24 cellular contexts compared by ENCODE assay signal in the genomic region with DNA sequence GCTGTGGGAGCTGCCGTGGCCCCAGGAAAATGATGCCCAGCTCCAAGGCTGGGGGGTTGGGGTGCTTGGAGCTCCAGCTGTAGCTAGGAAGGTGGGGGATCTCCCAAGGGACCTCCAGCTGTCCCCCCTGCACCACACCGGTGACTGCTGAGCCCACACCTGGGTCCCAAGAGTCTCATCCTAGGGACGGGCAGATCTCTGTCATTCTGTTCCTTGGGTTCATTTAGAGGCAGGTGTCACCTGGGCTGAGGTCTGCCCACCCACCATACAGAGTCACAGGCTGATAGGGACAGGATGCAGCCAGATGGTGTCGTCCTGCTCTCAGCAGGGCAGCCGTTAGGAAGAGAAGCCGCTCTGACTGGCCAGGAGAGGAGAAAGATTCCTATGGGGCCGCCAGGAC. TPM values are rescaled to one million over a fixed set of nuclear protein-coding genes. Genes with fewer than 3 reads are reported as not detected.
DNase-seq lines count a peak whose midpoint lies in the region; ATAC-seq and TF ChIP-seq lines count a peak whose summit lies in the region.
"Had no signal": no experiment of that assay in that cellular context is flagged by ENCODE, and none has a peak within 500 bp of the region (broad histone marks: within the 10 kb centered on the region; RNA-seq: fewer than 3 reads in every experiment).

No MANE protein-coding gene starts in this region.

- H4K20me1 ChIP-seq in BLaER1 treated with 17β-estradiol and CSF1 and Interleukin-3, amounts not matched to agents 10 nM and 100 nM = peaks cover 0 to 4% (median 0%) of the 10 kb centered on the region in 11 experiments; a peak in 1 of 22 replicates
- no peaks in the 10 kb centered on the region for H4K20me1 ChIP-seq in KMS-11 (ENCODE audit: insufficient read depth)
- H4K20me1 ChIP-seq in Karpas-422 (ENCODE audit: insufficient read depth, low read depth, low read length) = no peaks in the 10 kb centered on the region

- intact Hi-C loops in dorsolateral prefrontal cortex (cut with DNase I) = no loop called here

- H3K4me1 Mint-ChIP-seq in neural crest cell = peaks cover 9% of the 10 kb centered on the region
- H3K4me1 Mint-ChIP-seq in activated CD8-positive, alpha-beta T cell treated with anti-CD3 and anti-CD28 coated beads, Interleukin-2, amount 10 ng/mL, durations not matched to agents 7 days and 5 days (ENCODE audit: low read depth) = peaks cover 56% of the 10 kb centered on the region

- 0 out of 2 replicates have a peak, but pooled peaks cover 12% of the 10 kb centered on the region for H3K79me2 ChIP-seq in KMS-11 (ENCODE audit: insufficient read depth, low read depth)
- no peaks in the 10 kb centered on the region for H3K79me2 ChIP-seq in Karpas-422 (ENCODE audit: low read length)

- H3K27ac ChIP-seq in BLaER1 treated with 17β-estradiol and CSF1 and Interleukin-3, amounts not matched to agents 10 nM and 100 nM = peak overlapping the region; percentile 50 to 96 (median 90); a peak in 21 of 22 replicates
- peak overlapping the region; percentile 75; the same call in 1 of the 2 replicates for H3K27ac ChIP-seq in KMS-11
- H3K27ac ChIP-seq in WERI-Rb-1 = no peak overlapping the region; the same call in 1 of the 2 replicates
- H3K27ac ChIP-seq in Karpas-422 (ENCODE audit: low read length) = no peak overlapping the region
- peak overlapping the region in 1 of 59 donors; percentile 9 for H3K27ac ChIP-seq in dorsolateral prefrontal cortex
- H3K27ac ChIP-seq: prostate gland had no signal

- H3K27me3 Mint-ChIP-seq in neural crest cell (ENCODE audit: low read depth) = peaks cover 30% of the 10 kb centered on the region
- peaks cover 31% of the 10 kb centered on the region for H3K27me3 Mint-ChIP-seq in activated CD8-positive, alpha-beta T cell treated with anti-CD3 and anti-CD28 coated beads, Interleukin-2, amount 10 ng/mL, durations not matched to agents 7 days and 5 days (ENCODE audit: low read depth)

- no peak overlapping the region for H3K27ac Mint-ChIP-seq in neural crest cell (ENCODE audit: unreplicated experiment)
- no peak overlapping the region for H3K27ac Mint-ChIP-seq in activated CD8-positive, alpha-beta T cell treated with anti-CD3 and anti-CD28 coated beads, Interleukin-2, amount 10 ng/mL, durations not matched to agents 7 days and 5 days
- H3K27ac Mint-ChIP-seq: CD4-positive, alpha-beta T cell; nephron progenitor cell; stimulated activated effector memory CD8-positive, alpha-beta T cell treated with anti-CD3 and anti-CD28 coated beads, Interleukin-12 subunit alpha, Interleukin-12 subunit beta, amount 100 ng/mL, for 72 hours had no signal

- H3K27me3 ChIP-seq in BLaER1 treated with 17β-estradiol and CSF1 and Interleukin-3, amounts not matched to agents 10 nM and 100 nM = no peaks in the 10 kb centered on the region
- H3K27me3 ChIP-seq in KMS-11 (ENCODE audit: insufficient read depth, low read depth) = no peaks in the 10 kb centered on the region
- no peaks in the 10 kb centered on the region for H3K27me3 ChIP-seq in WERI-Rb-1 (ENCODE audit: insufficient read depth, low read depth, severe bottlenecking)
- H3K27me3 ChIP-seq in Karpas-422 (ENCODE audit: low read length) = no peaks in the 10 kb centered on the region; the same call in 1 of the 2 replicates
- H3K27me3 ChIP-seq in dorsolateral prefrontal cortex = peaks cover 0 to 37% (median 8%) of the 10 kb centered on the region in 45 donors

- no peak for TF ChIP-seq CTCF in KMS-11 (conservative IDR thresholded peaks at IDR 0.05; ENCODE audit: low read depth, low read length)
- peak; percentile 33; the same call in 1 of the 2 replicates for TF ChIP-seq CTCF in WERI-Rb-1 (IDR thresholded peaks at IDR 0.05; ENCODE audit: low read depth, low read length)
- TF ChIP-seq CTCF in neural crest cell (conservative IDR thresholded peaks at IDR 0.05) = no peak
- TF ChIP-seq CTCF in dorsolateral prefrontal cortex (IDR thresholded peaks at IDR 0.05 in 54 of 56, conservative IDR thresholded peaks at IDR 0.05 in 2 of 56; ENCODE audit: low read depth in 1 of 56, partially characterized antibody in 56 of 56) = no peak

- peak overlapping the region in 8 of 10 experiments; percentile 8 to 71 (median 30); a peak in 10 of 20 replicates for H3K4me3 ChIP-seq in BLaER1 treated with 17β-estradiol and CSF1 and Interleukin-3, amounts not matched to agents 10 nM and 100 nM
- no peak overlapping the region for H3K4me3 ChIP-seq in KMS-11 (IDR thresholded peaks at IDR 0.05; ENCODE audit: insufficient read depth, low read depth, low read length)
- H3K4me3 ChIP-seq in WERI-Rb-1 (ENCODE audit: low read depth, low read length) = no peak overlapping the region
- H3K4me3 ChIP-seq in Karpas-422 (ENCODE audit: low read length) = no peak overlapping the region
- no peak overlapping the region for H3K4me3 ChIP-seq in dorsolateral prefrontal cortex
- H3K4me3 ChIP-seq: heart right ventricle, prostate gland had no signal

- no peak for ATAC-seq in activated CD8-positive, alpha-beta T cell treated with anti-CD3 and anti-CD28 coated beads, Interleukin-2, amount 10 ng/mL, durations not matched to agents 7 days and 5 days
- ATAC-seq: heart right ventricle; left colon; SK-N-SH treated with all-trans-retinoic acid at 6 μM for 48 hours; stimulated activated effector memory CD8-positive, alpha-beta T cell treated with anti-CD3 and anti-CD28 coated beads, Interleukin-12 subunit alpha, Interleukin-12 subunit beta, amount 100 ng/mL, for 72 hours had no signal

- H3K4me1 ChIP-seq in BLaER1 treated with 17β-estradiol and CSF1 and Interleukin-3, amounts not matched to agents 10 nM and 100 nM = peaks cover 81 to 94% (median 93%) of the 10 kb centered on the region in 10 experiments
- H3K4me1 ChIP-seq in KMS-11 (ENCODE audit: low read depth, poor library complexity, severe bottlenecking) (peaks cover 54% of the 10 kb centered on the region), Karpas-422 (ENCODE audit: low read length) (peaks cover 7% of the 10 kb centered on the region)

- H2AFZ ChIP-seq in KMS-11 (ENCODE audit: low read depth) (no peak overlapping the region), Karpas-422 (ENCODE audit: low read length) (no peak overlapping the region)

- H3K4me3 Mint-ChIP-seq in neural crest cell = peak overlapping the region; percentile 71
- no peak overlapping the region for H3K4me3 Mint-ChIP-seq in activated CD8-positive, alpha-beta T cell treated with anti-CD3 and anti-CD28 coated beads, Interleukin-2, amount 10 ng/mL, durations not matched to agents 7 days and 5 days
- H3K4me3 Mint-ChIP-seq: CD4-positive, alpha-beta T cell; nephron progenitor cell had no signal

- POLR2A ChIA-PET in activated CD8-positive, alpha-beta T cell treated with anti-CD3 and anti-CD28 coated beads, Interleukin-2, amount 10 ng/mL, durations not matched to agents 7 days and 5 days (lab: Charles Lee) = no interaction called here

- CTCF ChIA-PET in activated CD8-positive, alpha-beta T cell treated with anti-CD3 and anti-CD28 coated beads, Interleukin-2, amount 10 ng/mL, durations not matched to agents 7 days and 5 days (lab: Charles Lee) = interaction anchor here (1.2 kb wide), 1 partner anchor 115 kb away, joined by 3 read pairs; no protein-coding TSS in a partner anchor

- peak; percentile 35 for DNase-seq in WERI-Rb-1
- DNase-seq in neural crest cell (ENCODE audit: low read depth, low spot score) = no peak
- DNase-seq in Karpas-422 = no peak
- DNase-seq in activated CD8-positive, alpha-beta T cell treated with anti-CD3 and anti-CD28 coated beads, Interleukin-2, amount 10 ng/mL, durations not matched to agents 7 days and 5 days = no peak
- no peak for DNase-seq in dorsolateral prefrontal cortex
- DNase-seq in NCI-H526 treated with DMSO at 0.1 percent for 48 hours (lab: John Stamatoyannopoulos, UW) = no peak
- DNase-seq: activated CD4-positive, CD25-positive, alpha-beta regulatory T cell treated with anti-CD3 and anti-CD28 coated beads, Interleukin-2, amount 50 U/mL, for 72 hours; activated naive CD4-positive, alpha-beta T cell treated with anti-CD3 and anti-CD28 coated beads, Interleukin-2, amount 50 U/mL, for 16 hours; anterior cingulate cortex; CD4-positive, alpha-beta T cell; HCEC 1CT; heart right ventricle; midbrain; NCI-H1048; NCI-H2029; nephron progenitor cell; stimulated activated CD4-positive, alpha-beta T cell treated with anti-CD3 and anti-CD28 coated beads, Interleukin-1b, Interleukin-23, amount 100 ng/mL, for 48 hours had no signal

- H3K36me3 Mint-ChIP-seq in neural crest cell (ENCODE audit: low read depth) = no peaks in the 10 kb centered on the region
- H3K36me3 Mint-ChIP-seq in activated CD8-positive, alpha-beta T cell treated with anti-CD3 and anti-CD28 coated beads, Interleukin-2, amount 10 ng/mL, durations not matched to agents 7 days and 5 days (ENCODE audit: low read depth) = peaks cover 4% of the 10 kb centered on the region

- H3K36me3 ChIP-seq in BLaER1 treated with 17β-estradiol and CSF1 and Interleukin-3, amounts not matched to agents 10 nM and 100 nM = peaks cover 0 to 9% (median 0%) of the 10 kb centered on the region in 11 experiments; a peak in 2 of 22 replicates
- H3K36me3 ChIP-seq in KMS-11 (ENCODE audit: insufficient read depth) (no peaks in the 10 kb centered on the region), WERI-Rb-1 (no peaks in the 10 kb centered on the region), Karpas-422 (ENCODE audit: insufficient read depth, low read length) (no peaks in the 10 kb centered on the region)
- H3K36me3 ChIP-seq: heart right ventricle, prostate gland had no signal

- no peaks in the 10 kb centered on the region for H3K9me3 Mint-ChIP-seq in neural crest cell
- no peaks in the 10 kb centered on the region for H3K9me3 Mint-ChIP-seq in activated CD8-positive, alpha-beta T cell treated with anti-CD3 and anti-CD28 coated beads, Interleukin-2, amount 10 ng/mL, durations not matched to agents 7 days and 5 days (ENCODE audit: insufficient read depth)
- H3K9me3 Mint-ChIP-seq: CD4-positive, alpha-beta T cell; nephron progenitor cell; stimulated activated effector memory CD8-positive, alpha-beta T cell treated with anti-CD3 and anti-CD28 coated beads, Interleukin-12 subunit alpha, Interleukin-12 subunit beta, amount 100 ng/mL, for 72 hours had no signal

- no peaks in the 10 kb centered on the region for H3K9me3 ChIP-seq in BLaER1 treated with 17β-estradiol and CSF1 and Interleukin-3, amounts not matched to agents 10 nM and 100 nM (replicated peaks in 1 of 11)
- no peaks in the 10 kb centered on the region for H3K9me3 ChIP-seq in WERI-Rb-1 (ENCODE audit: severe bottlenecking)
- no peaks in the 10 kb centered on the region for H3K9me3 ChIP-seq in Karpas-422 (ENCODE audit: low read length)
- H3K9me3 ChIP-seq: heart right ventricle, prostate gland had no signal

- peak overlapping the region; percentile 28 to 91 (median 78); a peak in 20 of 22 replicates for H3K9ac ChIP-seq in BLaER1 treated with 17β-estradiol and CSF1 and Interleukin-3, amounts not matched to agents 10 nM and 100 nM
- no peak overlapping the region for H3K9ac ChIP-seq in KMS-11
- H3K9ac ChIP-seq in Karpas-422 (ENCODE audit: low read length) = no peak overlapping the region

- peak overlapping the region; percentile 95 to 100 (median 99) for H3K4me2 ChIP-seq in BLaER1 treated with 17β-estradiol and CSF1 and Interleukin-3, amounts not matched to agents 10 nM and 100 nM
- H3K4me2 ChIP-seq in KMS-11 = peak overlapping the region; percentile 44
- H3K4me2 ChIP-seq in Karpas-422 (ENCODE audit: low read depth, low read length, poor library complexity, severe bottlenecking) = no peak overlapping the region

- H3K9me2 ChIP-seq in Karpas-422 (replicated peaks; ENCODE audit: insufficient read depth, low read length) = no peaks in the 10 kb centered on the region

RNA-seq across cellular contexts. Expression of a gene that starts 5.3 kb away (rescaled TPM):
- not detected in 2 replicates for total RNA-seq in neural crest cell
- total RNA-seq in Karpas-422 (2014; rRNA removed; shearing (Covaris generic); ENCODE audit: low replicate concordance) = not detected in 2 replicates
- total RNA-seq in activated CD8-positive, alpha-beta T cell treated with anti-CD3 and anti-CD28 coated beads, Interleukin-2, amount 10 ng/mL, durations not matched to agents 7 days and 5 days = under 1 TPM; 0.34 to 0.74 TPM
- 1 to 10 TPM in 2 of 120 experiments, under 1 TPM in 31, not detected in 87; 0.07 to 1.3 (median 0.26) TPM for total RNA-seq in dorsolateral prefrontal cortex
- total RNA-seq: CD4-positive, alpha-beta T cell; temporal lobe had no signal

Comparison
In these comparisons a context has a peak if more than half of its experiments do, and no peak if none do; other contexts are left out.
1. H3K27ac ChIP-seq: peak in BLaER1 treated with 17β-estradiol and CSF1 and Interleukin-3, amounts not matched to agents 10 nM and 100 nM (11 of 11) and KMS-11 (single experiment); none in WERI-Rb-1 (single experiment) and Karpas-422 (single experiment).
2. H3K4me3 ChIP-seq: peak in BLaER1 treated with 17β-estradiol and CSF1 and Interleukin-3, amounts not matched to agents 10 nM and 100 nM (8 of 10); none in KMS-11 (single experiment), WERI-Rb-1 (single experiment), Karpas-422 (single experiment) and dorsolateral prefrontal cortex (0 of 59).
3. H3K9ac ChIP-seq: peak in BLaER1 treated with 17β-estradiol and CSF1 and Interleukin-3, amounts not matched to agents 10 nM and 100 nM (11 of 11); none in KMS-11 (single experiment) and Karpas-422 (single experiment).